In the genomic region with DNA sequence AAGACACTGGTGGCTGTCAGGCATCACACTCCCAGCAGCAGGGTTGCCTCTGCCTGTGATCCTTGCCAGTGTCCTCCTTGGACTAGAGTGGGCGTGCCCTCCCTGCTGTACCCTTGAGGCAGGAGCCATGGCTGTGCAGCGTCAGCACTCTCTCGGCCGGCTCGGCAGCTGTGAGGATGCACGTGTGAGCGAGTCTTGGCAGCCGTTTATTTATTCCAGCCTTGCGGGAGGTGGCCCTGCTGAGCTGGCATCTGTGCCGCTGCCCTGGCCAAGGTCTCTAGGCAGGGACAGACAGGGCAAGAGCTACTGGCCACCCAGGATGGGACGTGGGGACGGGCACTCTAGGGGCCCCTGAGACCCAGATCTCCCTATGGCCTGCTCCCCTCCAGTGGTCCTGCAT, we compare ENCODE assay signal across 13 cellular contexts. TPM values are rescaled to one million over a fixed set of nuclear protein-coding genes. Genes with fewer than 3 reads are reported as not detected.
DNase-seq lines count a peak whose midpoint lies in the region; ATAC-seq, FAIRE-seq and TF ChIP-seq lines count a peak whose summit lies in the region.
"Had no signal": no experiment of that assay in that cellular context is flagged by ENCODE, and none has a peak within 500 bp of the region (broad histone marks: within the 10 kb centered on the region; RNA-seq: fewer than 3 reads in every experiment).

No MANE protein-coding gene starts in this region.

- H3K36me3 ChIP-seq in PC-3 (ENCODE audit: low read depth, low read length) (no peaks in the 10 kb centered on the region; the same call in 1 of the 2 replicates), kidney (ENCODE audit: control insufficient read depth in 1 of 2, insufficient read depth in 2 of 2, low read length in 2 of 2) (no peaks in the 10 kb centered on the region)

- no peaks in the 10 kb centered on the region for H3K4me1 ChIP-seq in PC-3 (ENCODE audit: insufficient read depth, low read length)
- peaks cover 4 to 7% of the 10 kb centered on the region in 2 donors for H3K4me1 ChIP-seq in kidney (ENCODE audit: control insufficient read depth in 1 of 2, insufficient read depth in 1 of 2, low read depth in 1 of 2, low read length in 2 of 2)

- H2AFZ ChIP-seq in PC-3 (ENCODE audit: low read length), result no peak overlapping the region

- H4K20me1 ChIP-seq in PC-3 (ENCODE audit: low read length), result no peaks in the 10 kb centered on the region

- DNase-seq in NCI-H2081 (lab: John Stamatoyannopoulos, UW), result peak; percentile 32 to 62
- no peak for DNase-seq in NCI-H2081 treated with DMSO at 0.1 percent for 48 hours (lab: John Stamatoyannopoulos, UW)
- no peak for DNase-seq in PC-3
- DNase-seq in cardiac septum (ENCODE audit: low spot score), result peak; percentile 83
- peak; percentile 23 for DNase-seq in smooth muscle cell of the brain vasculature (ENCODE audit: low read depth, low spot score)
- no peak for DNase-seq in NOMO-1 treated with DMSO at 0.1 percent for 48 hours (lab: John Stamatoyannopoulos, UW; ENCODE audit: unreplicated experiment)
- DNase-seq in NCI-H187 (lab: John Stamatoyannopoulos, UW), result no peak
- DNase-seq in kidney, result no peak
- DNase-seq: 8988T; activated CD4-positive, alpha-beta T cell treated with anti-CD3 and anti-CD28 coated beads for 48 hours; activated T-cell treated with anti-CD3 and anti-CD28 coated beads, Interleukin-2, amount 50 U/mL, for 72 hours; stimulated activated CD4-positive, alpha-beta T cell treated with anti-CD3 and anti-CD28 coated beads, Interleukin-15, amount 100 ng/mL, for 24 hours had no signal

- no peaks in the 10 kb centered on the region for H3F3A ChIP-seq in PC-3 (ENCODE audit: low read length, unreplicated experiment)

- H3K4me3 ChIP-seq in PC-3 (ENCODE audit: low read length) (no peak overlapping the region), kidney (ENCODE audit: low read length in 2 of 2) (no peak overlapping the region)

- H3K79me2 ChIP-seq in PC-3 (ENCODE audit: low read length), result no peaks in the 10 kb centered on the region

- H3K9me3 ChIP-seq in PC-3 (ENCODE audit: low read length) (no peaks in the 10 kb centered on the region), kidney (ENCODE audit: control insufficient read depth in 1 of 2, low read length in 2 of 2) (no peaks in the 10 kb centered on the region)

- no peak overlapping the region for H3K9ac ChIP-seq in PC-3 (ENCODE audit: low read length)
- no peak overlapping the region for H3K9ac ChIP-seq in kidney (ENCODE audit: low read length in 2 of 2)

- TF ChIP-seq CTCF in PC-3 (conservative IDR thresholded peaks at IDR 0.05; ENCODE audit: low read depth, low read length), result no peak
- no peak for TF ChIP-seq CTCF in kidney (IDR thresholded peaks at IDR 0.05; ENCODE audit: borderline replicate concordance, extremely low read depth, insufficient read depth)

- H3K27ac ChIP-seq in PC-3 (ENCODE audit: low read length) (no peak overlapping the region), kidney (ENCODE audit: low read depth in 2 of 2, low read length in 2 of 2) (no peak overlapping the region)

- CTCF ChIA-PET in PC-3 (lab: Charles Lee), result no interaction called here

- H3K4me2 ChIP-seq in PC-3 (ENCODE audit: low read length), result no peak overlapping the region

- POLR2A ChIA-PET in PC-3 (lab: Charles Lee; ENCODE audit: unreplicated experiment), result no interaction called here

- ATAC-seq in PC-3, result peak; percentile 5; the same call in 1 of the 2 replicates
- ATAC-seq: activated T-cell treated with anti-CD3 and anti-CD28 coated beads, Interleukin-2, amount 50 U/mL, for 72 hours had no signal

- H3K27me3 ChIP-seq in PC-3 (ENCODE audit: low read length), result no peaks in the 10 kb centered on the region

- H3K9me2 ChIP-seq in PC-3 (replicated peaks; ENCODE audit: low read length), result no peaks in the 10 kb centered on the region

- intact Hi-C loops in PC-3 (cut with micrococcal nuclease) (no loop called here), cardiac septum (cut with DNase I) (no loop called here), kidney (cut with DNase I) (no loop called here)

- no TSS peak for BruUV-seq in PC-3 (replicated peaks; lab: Mats Ljungman, UMichigan)

- FAIRE-seq in kidney (lab: Jason Lieb, UNC), result no peak
- FAIRE-seq: D721Med had no signal

RNA-seq across cellular contexts. Expression of a gene that starts 33.9 kb away (rescaled TPM):
- 121 and 138 TPM in 2 replicates for total RNA-seq in PC-3 (2014; rRNA removed)
- 27.9 TPM for total RNA-seq in cardiac septum
- 104 TPM for total RNA-seq in kidney
- polyA plus RNA-seq in kidney (ENCODE audit: insufficient read depth, low read depth, low replicate concordance), result 81.2 TPM

RNA-seq across cellular contexts. Expression of a gene that starts 34.1 kb away (rescaled TPM):
- total RNA-seq in PC-3 (2014; rRNA removed) (70.2 and 116 TPM in 2 replicates), cardiac septum (63.7 TPM), kidney (82.2 TPM)
- 128 TPM for polyA plus RNA-seq in kidney (ENCODE audit: insufficient read depth, low read depth, low replicate concordance)

RNA-seq across cellular contexts. Expression of a gene that starts 34.2 kb away (rescaled TPM):
- total RNA-seq in PC-3 (2014; rRNA removed) (661 and 1,148 TPM in 2 replicates), cardiac septum (202 TPM), kidney (107 TPM)
- polyA plus RNA-seq in kidney (ENCODE audit: insufficient read depth, low read depth, low replicate concordance), result 376 TPM

RNA-seq across cellular contexts. Expression of a gene that starts 43.8 kb away (rescaled TPM):
- total RNA-seq in PC-3 (2014; rRNA removed) (469 and 490 TPM in 2 replicates), cardiac septum (625 TPM), kidney (476 TPM)
- polyA plus RNA-seq in kidney (ENCODE audit: insufficient read depth, low read depth, low replicate concordance), result 379 TPM

RNA-seq across cellular contexts. Expression of a gene that starts 48.8 kb away (rescaled TPM):
- total RNA-seq in PC-3 (2014; rRNA removed), result 10.6 and 19.8 TPM in 2 replicates
- 12.2 TPM for total RNA-seq in cardiac septum
- 22.6 TPM for total RNA-seq in kidney
- polyA plus RNA-seq in kidney (ENCODE audit: insufficient read depth, low read depth, low replicate concordance), result 16.5 TPM

Comparison
In these comparisons a context has a peak if more than half of its experiments do, and no peak if none do; other contexts are left out.
1. DNase-seq: peak in NCI-H2081 (2 of 2), cardiac septum (single experiment) and smooth muscle cell of the brain vasculature (single experiment); none in NCI-H2081 treated with DMSO at 0.1 percent for 48 hours (single experiment), PC-3 (single experiment), NOMO-1 treated with DMSO at 0.1 percent for 48 hours (single experiment), NCI-H187 (0 of 2) and kidney (single experiment).